ENCODE assay signal across 1 cellular context in genomic region chr11:64764753-64765152, GRCh38.
TF ChIP-seq lines count a peak whose summit lies in the region.

No MANE protein-coding gene starts in this region.

TF ChIP-seq in WTC11, 78 proteins besides CTCF, POLR2A, EP300 and RAD21 (continued from another document):
- no peak for TF ChIP-seq ZBTB43 (CRISPR knock-in tag; IDR thresholded peaks at IDR 0.05)
- no peak for TF ChIP-seq JUN (CRISPR knock-in tag; IDR thresholded peaks at IDR 0.05)
- no peak for TF ChIP-seq ZNF416 (CRISPR knock-in tag; IDR thresholded peaks at IDR 0.05)
- TF ChIP-seq TEAD1 (CRISPR knock-in tag; IDR thresholded peaks at IDR 0.05) = no peak
- TF ChIP-seq HMGA2 (CRISPR knock-in tag; IDR thresholded peaks at IDR 0.05) = no peak
- no peak for TF ChIP-seq FOXP1 (CRISPR knock-in tag; IDR thresholded peaks at IDR 0.05; ENCODE audit: borderline replicate concordance)
- no peak for TF ChIP-seq TP53 (CRISPR knock-in tag; IDR thresholded peaks at IDR 0.05)
- TF ChIP-seq, protein P1, sequence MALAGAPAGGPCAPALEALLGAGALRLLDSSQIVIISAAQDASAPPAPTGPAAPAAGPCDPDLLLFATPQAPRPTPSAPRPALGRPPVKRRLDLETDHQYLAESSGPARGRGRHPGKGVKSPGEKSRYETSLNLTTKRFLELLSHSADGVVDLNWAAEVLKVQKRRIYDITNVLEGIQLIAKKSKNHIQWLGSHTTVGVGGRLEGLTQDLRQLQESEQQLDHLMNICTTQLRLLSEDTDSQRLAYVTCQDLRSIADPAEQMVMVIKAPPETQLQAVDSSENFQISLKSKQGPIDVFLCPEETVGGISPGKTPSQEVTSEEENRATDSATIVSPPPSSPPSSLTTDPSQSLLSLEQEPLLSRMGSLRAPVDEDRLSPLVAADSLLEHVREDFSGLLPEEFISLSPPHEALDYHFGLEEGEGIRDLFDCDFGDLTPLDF (CRISPR knock-in tag; IDR thresholded peaks at IDR 0.05) = no peak
- no peak for TF ChIP-seq IRF2 (CRISPR knock-in tag; IDR thresholded peaks at IDR 0.05; ENCODE audit: borderline replicate concordance, low read depth)
- no peak for TF ChIP-seq FOXP4 (CRISPR knock-in tag; IDR thresholded peaks at IDR 0.05)
- no peak for TF ChIP-seq ZNF219 (CRISPR knock-in tag; IDR thresholded peaks at IDR 0.05; ENCODE audit: borderline replicate concordance)
